In genomic region chr14:55297611-55298323, GRCh38 we compare ENCODE assay signal across 8 cellular contexts. TPM values are rescaled to one million over a fixed set of nuclear protein-coding genes. Genes with fewer than 3 reads are reported as not detected.
DNase-seq lines count a peak whose midpoint lies in the region; ATAC-seq, FAIRE-seq and TF ChIP-seq lines count a peak whose summit lies in the region.

No MANE protein-coding gene starts in this region.

- no peaks in the 10 kb centered on the region for H3K27me3 Mint-ChIP-seq in activated naive CD4-positive, alpha-beta T cell treated with anti-CD3 and anti-CD28 coated beads, Interleukin-2, amount 10 ng/mL, durations not matched to agents 7 days and 5 days
- no peaks in the 10 kb centered on the region for H3K27me3 Mint-ChIP-seq in naive thymus-derived CD4-positive, alpha-beta T cell

- H3K9me3 ChIP-seq in naive thymus-derived CD4-positive, alpha-beta T cell (ENCODE audit: control insufficient read depth in 2 of 3, low read length in 3 of 3): no peaks in the 10 kb centered on the region

- H3K27ac ChIP-seq in naive thymus-derived CD4-positive, alpha-beta T cell (ENCODE audit: low read depth, low read length): no peak overlapping the region

- FAIRE-seq in GM12892 (lab: Jason Lieb, UNC): peak; percentile 71

- peak; percentile 50 for ATAC-seq in HG03095 (IDR thresholded peaks at IDR 0.05; ENCODE audit: unreplicated experiment)
- peak; percentile 43 for ATAC-seq in naive thymus-derived CD4-positive, alpha-beta T cell

- H3K36me3 ChIP-seq in naive thymus-derived CD4-positive, alpha-beta T cell (ENCODE audit: control insufficient read depth in 2 of 3, insufficient read depth in 3 of 3, low read length in 3 of 3): no peaks in the 10 kb centered on the region

- intact Hi-C loops in naive thymus-derived CD4-positive, alpha-beta T cell (cut with micrococcal nuclease): loop anchor here (1.0 to 2.0 kb wide), 2 partner anchors 57 kb away; no protein-coding TSS in a partner anchor

- POLR2A ChIA-PET in naive thymus-derived CD4-positive, alpha-beta T cell (lab: Charles Lee): interaction anchor here (0.6 to 0.7 kb wide), 2 partner anchors 26 to 1987 kb away, joined by 4 to 7 read pairs; no protein-coding TSS in a partner anchor

- peaks cover 54% of the 10 kb centered on the region for H3K4me1 Mint-ChIP-seq in activated naive CD4-positive, alpha-beta T cell treated with anti-CD3 and anti-CD28 coated beads, Interleukin-2, amount 10 ng/mL, durations not matched to agents 7 days and 5 days
- H3K4me1 Mint-ChIP-seq in naive thymus-derived CD4-positive, alpha-beta T cell: peaks cover 29 to 80% (median 71%) of the 10 kb centered on the region in 7 donors

- no peak overlapping the region for H3K27ac Mint-ChIP-seq in activated naive CD4-positive, alpha-beta T cell treated with anti-CD3 and anti-CD28 coated beads, Interleukin-2, amount 10 ng/mL, durations not matched to agents 7 days and 5 days
- H3K27ac Mint-ChIP-seq in naive thymus-derived CD4-positive, alpha-beta T cell: peak overlapping the region in 2 of 9 donors; percentile 29 to 82

- H3K9me3 Mint-ChIP-seq in activated naive CD4-positive, alpha-beta T cell treated with anti-CD3 and anti-CD28 coated beads, Interleukin-2, amount 10 ng/mL, durations not matched to agents 7 days and 5 days: no peaks in the 10 kb centered on the region
- H3K9me3 Mint-ChIP-seq in naive thymus-derived CD4-positive, alpha-beta T cell: no peaks in the 10 kb centered on the region

- H3K4me3 Mint-ChIP-seq in activated naive CD4-positive, alpha-beta T cell treated with anti-CD3 and anti-CD28 coated beads, Interleukin-2, amount 10 ng/mL, durations not matched to agents 7 days and 5 days: no peak overlapping the region
- H3K4me3 Mint-ChIP-seq in naive thymus-derived CD4-positive, alpha-beta T cell: peak overlapping the region in 5 of 10 donors; percentile 16 to 52 (median 35)

- no peak for TF ChIP-seq POLR2A in GM12892 (IDR thresholded peaks at IDR 0.05; ENCODE audit: low read depth, low read length)

- H3K36me3 Mint-ChIP-seq in activated naive CD4-positive, alpha-beta T cell treated with anti-CD3 and anti-CD28 coated beads, Interleukin-2, amount 10 ng/mL, durations not matched to agents 7 days and 5 days: peaks cover 24% of the 10 kb centered on the region
- H3K36me3 Mint-ChIP-seq in naive thymus-derived CD4-positive, alpha-beta T cell: peaks cover 0 to 27% (median 19%) of the 10 kb centered on the region in 5 donors

- H3K4me1 ChIP-seq in naive thymus-derived CD4-positive, alpha-beta T cell (ENCODE audit: control insufficient read depth in 2 of 2, insufficient read depth in 2 of 2, low read length in 2 of 2): peaks cover 10% of the 10 kb centered on the region in 2 donors

- H3K27me3 ChIP-seq in naive thymus-derived CD4-positive, alpha-beta T cell (ENCODE audit: control insufficient read depth in 2 of 2, insufficient read depth in 2 of 2, low read length in 2 of 2): no peaks in the 10 kb centered on the region

- no peak for DNase-seq in GM12892 (ENCODE audit: insufficient read length)
- peak; percentile 43 for DNase-seq in activated naive CD4-positive, alpha-beta T cell treated with anti-CD3 and anti-CD28 coated beads, Interleukin-2, amount 10 ng/mL, durations not matched to agents 7 days and 5 days
- DNase-seq in naive thymus-derived CD4-positive, alpha-beta T cell: peak in 3 of 9 donors; percentile 9 to 28 (median 18)
- no peak for DNase-seq in UCSD-AML1 (lab: John Stamatoyannopoulos, UW; ENCODE audit: unreplicated experiment)
- no peak for DNase-seq in HuH-7 (ENCODE audit: low spot score)
- no peak for DNase-seq in EL
- no peak for DNase-seq in effector CD8-positive, alpha-beta T cell (lab: John Stamatoyannopoulos, UW)

- CTCF ChIA-PET in activated naive CD4-positive, alpha-beta T cell treated with anti-CD3 and anti-CD28 coated beads, Interleukin-2, amount 10 ng/mL, durations not matched to agents 7 days and 5 days (lab: Charles Lee): interaction anchor here (0.7 to 1.0 kb wide), 3 partner anchors 20 to 57 kb away, joined by 3 to 6 read pairs (median 3); no protein-coding TSS in a partner anchor
- CTCF ChIA-PET in naive thymus-derived CD4-positive, alpha-beta T cell (lab: Charles Lee): interaction anchor here (1.1 kb wide), 1 partner anchor 57 kb away, joined by 13 read pairs; no protein-coding TSS in a partner anchor

- H3K4me3 ChIP-seq in naive thymus-derived CD4-positive, alpha-beta T cell (ENCODE audit: low read length): no peak overlapping the region

RNA-seq across cellular contexts. Expression of gene FBXO34, which starts 26.5 kb away (rescaled TPM):
- polyA plus RNA-seq in GM12892 (2012; ENCODE audit: missing spikeins): 15.1 TPM
- 10 to 100 TPM; 22.0 to 27.3 (median 25.8) TPM for total RNA-seq in naive thymus-derived CD4-positive, alpha-beta T cell
- polyA plus RNA-seq in naive thymus-derived CD4-positive, alpha-beta T cell: 10 to 100 TPM; 25.4 to 42.1 TPM
